ENCODE assay signal across 1 cellular context in genomic region chr5:143674469-143674786, GRCh38.
TF ChIP-seq lines count a peak whose summit lies in the region.

No MANE protein-coding gene starts in this region.

TF ChIP-seq in A549, 52 proteins besides CTCF, POLR2A, EP300 and RAD21 (continued from another document):
- no peak for TF ChIP-seq USF2 (IDR thresholded peaks at IDR 0.05)
